19 cellular contexts compared by ENCODE assay signal in genomic region chr2:239344857-239345216, GRCh38. TPM values are rescaled to one million over a fixed set of nuclear protein-coding genes. Genes with fewer than 3 reads are reported as not detected.
DNase-seq lines count a peak whose midpoint lies in the region; ATAC-seq and TF ChIP-seq lines count a peak whose summit lies in the region.
"Had no signal": no experiment of that assay in that cellular context is flagged by ENCODE, and none has a peak within 500 bp of the region (broad histone marks: within the 10 kb centered on the region; RNA-seq: fewer than 3 reads in every experiment).

No MANE protein-coding gene starts in this region.

- no peak for ATAC-seq in mucosa of descending colon
- no peak for ATAC-seq in GM18861 (IDR thresholded peaks at IDR 0.05; ENCODE audit: unreplicated experiment)
- ATAC-seq: activated T-helper 17 cell treated with anti-CD3 and anti-CD28 coated beads, Interleukin-2, amount 50 U/mL, for 72 hours; foreskin keratinocyte; T-cell had no signal

- H3K27me3 Mint-ChIP-seq in type B pancreatic cell = no peaks in the 10 kb centered on the region
- H3K27me3 Mint-ChIP-seq: activated T-helper 17 cell treated with anti-CD3 and anti-CD28 coated beads, Interleukin-2, amount 50 U/mL, for 72 hours; T-cell had no signal

- no peak overlapping the region for H2AFZ ChIP-seq in KMS-11 (ENCODE audit: low read depth)

- no peak overlapping the region for H3K27ac Mint-ChIP-seq in type B pancreatic cell
- H3K27ac Mint-ChIP-seq: activated T-helper 17 cell treated with anti-CD3 and anti-CD28 coated beads, Interleukin-2, amount 50 U/mL, for 72 hours; T-cell had no signal

- H3K4me3 ChIP-seq in KMS-11 (IDR thresholded peaks at IDR 0.05; ENCODE audit: insufficient read depth, low read depth, low read length) = no peak overlapping the region
- no peak overlapping the region for H3K4me3 ChIP-seq in mucosa of descending colon
- H3K4me3 ChIP-seq: adrenal gland, BLaER1, lung had no signal

- no peaks in the 10 kb centered on the region for H3K27me3 ChIP-seq in KMS-11 (ENCODE audit: insufficient read depth, low read depth)
- H3K27me3 ChIP-seq: adrenal gland, BLaER1, foreskin keratinocyte had no signal

- peaks cover 53% of the 10 kb centered on the region for H3K79me2 ChIP-seq in KMS-11 (ENCODE audit: insufficient read depth, low read depth)

- H3K9me3 ChIP-seq in mucosa of descending colon = no peaks in the 10 kb centered on the region
- H3K9me3 ChIP-seq: adrenal gland, BLaER1 had no signal

- H3K9me3 Mint-ChIP-seq in type B pancreatic cell = no peaks in the 10 kb centered on the region
- H3K9me3 Mint-ChIP-seq: activated T-helper 17 cell treated with anti-CD3 and anti-CD28 coated beads, Interleukin-2, amount 50 U/mL, for 72 hours had no signal

- H3K9ac ChIP-seq in KMS-11 = 0 out of 2 replicates have a peak overlapping the region, but pooled peaks have one; percentile 5
- H3K9ac ChIP-seq: BLaER1 had no signal

- DNase-seq in DMS79 (lab: John Stamatoyannopoulos, UW) (peak; percentile 33), NCI-H345 treated with DMSO at 0.1 percent for 48 hours (lab: John Stamatoyannopoulos, UW; ENCODE audit: unreplicated experiment) (peak; percentile 90), mucosa of descending colon (peak in 2 of 3 donors; percentile 49 to 62), type B pancreatic cell (ENCODE audit: extremely low spot score, unreplicated experiment) (no peak), A172 (ENCODE audit: low spot score) (no peak), GM19240 (ENCODE audit: insufficient read length, low spot score) (no peak)
- DNase-seq: activated CD8-positive, alpha-beta memory T cell treated with anti-CD3 and anti-CD28 coated beads for 24 hours; adrenal gland; cerebellar nuclear complex; foreskin keratinocyte; NCI-H82; nephron progenitor cell; T-cell; WERI-Rb-1 had no signal

- TF ChIP-seq CTCF in KMS-11 (conservative IDR thresholded peaks at IDR 0.05; ENCODE audit: low read depth, low read length) (no peak), mucosa of descending colon (IDR thresholded peaks at IDR 0.05) (no peak), type B pancreatic cell (conservative IDR thresholded peaks at IDR 0.05) (no peak)

- no peaks in the 10 kb centered on the region for H4K20me1 ChIP-seq in KMS-11 (ENCODE audit: insufficient read depth)

- H3K4me2 ChIP-seq in KMS-11 = peak overlapping the region; percentile 37; the same call in 1 of the 2 replicates
- H3K4me2 ChIP-seq: BLaER1 had no signal

- H3K27ac ChIP-seq in KMS-11 = peak overlapping the region; percentile 45; the same call in 1 of the 2 replicates
- H3K27ac ChIP-seq: adrenal gland, BLaER1, foreskin keratinocyte, WERI-Rb-1 had no signal

- H3K36me3 Mint-ChIP-seq in type B pancreatic cell = peaks cover 26% of the 10 kb centered on the region

- H3K36me3 ChIP-seq in KMS-11 (ENCODE audit: insufficient read depth) = no peaks in the 10 kb centered on the region
- H3K36me3 ChIP-seq in mucosa of descending colon (ENCODE audit: low read depth) = no peaks in the 10 kb centered on the region
- H3K36me3 ChIP-seq: adrenal gland, WERI-Rb-1 had no signal

- H3K4me3 Mint-ChIP-seq in type B pancreatic cell = no peak overlapping the region
- H3K4me3 Mint-ChIP-seq: activated T-helper 17 cell treated with anti-CD3 and anti-CD28 coated beads, Interleukin-2, amount 50 U/mL, for 72 hours; nephron progenitor cell; T-cell had no signal

- intact Hi-C loops in mucosa of descending colon (cut with DNase I, micrococcal nuclease) = no loop called here

- H3K4me1 ChIP-seq in KMS-11 (ENCODE audit: low read depth, poor library complexity, severe bottlenecking) (peaks cover 77% of the 10 kb centered on the region), mucosa of descending colon (ENCODE audit: low read depth) (peaks cover 25% of the 10 kb centered on the region)
- H3K4me1 ChIP-seq: adrenal gland had no signal

- peaks cover 11% of the 10 kb centered on the region for H3K4me1 Mint-ChIP-seq in type B pancreatic cell (ENCODE audit: unreplicated experiment)

RNA-seq across cellular contexts. Expression of gene HDAC4, which starts 56.0 kb away (rescaled TPM):
- total RNA-seq in mucosa of descending colon = 100 to 1,000 TPM in 1 of 3 donors, 10 to 100 TPM in 2; 41.4 to 147 (median 44.0) TPM
- total RNA-seq in type B pancreatic cell (ENCODE audit: low replicate concordance) = 24.0 and 39.0 TPM in 2 replicates
- 4.6 and 10.9 TPM in 2 replicates for total RNA-seq in A172 (2014; rRNA removed; shearing (Covaris generic))

Comparison
In these comparisons a context has a peak if more than half of its experiments do, and no peak if none do; other contexts are left out.
1. DNase-seq: peak in DMS79 (single experiment), NCI-H345 treated with DMSO at 0.1 percent for 48 hours (single experiment) and mucosa of descending colon (2 of 3); none in type B pancreatic cell (single experiment), A172 (single experiment) and GM19240 (single experiment).